9 cellular contexts compared by ENCODE assay signal in genomic region chr21:42561742-42562141, GRCh38. TPM values are rescaled to one million over a fixed set of nuclear protein-coding genes. Genes with fewer than 3 reads are reported as not detected.
DNase-seq lines count a peak whose midpoint lies in the region; ATAC-seq and TF ChIP-seq lines count a peak whose summit lies in the region.
"Had no signal": no experiment of that assay in that cellular context is flagged by ENCODE, and none has a peak within 500 bp of the region (broad histone marks: within the 10 kb centered on the region; RNA-seq: fewer than 3 reads in every experiment).

No MANE protein-coding gene starts in this region.

- H3K4me1 Mint-ChIP-seq in WTC11: no peaks in the 10 kb centered on the region
- H3K4me1 Mint-ChIP-seq in stimulated activated memory B cell treated with anti-CD40 and anti-IgM and Interleukin-4, amounts not matched to agents 10 μg/mL and 1 μg/mL and 100 μg/mL, for 72 hours: peaks cover 43% of the 10 kb centered on the region

- no peak overlapping the region for H3K27ac Mint-ChIP-seq in WTC11
- peak overlapping the region; percentile 57 for H3K27ac Mint-ChIP-seq in stimulated activated memory B cell treated with anti-CD40 and anti-IgM and Interleukin-4, amounts not matched to agents 10 μg/mL and 1 μg/mL and 100 μg/mL, for 72 hours

- CTCF ChIA-PET in WTC11 (lab: Charles Lee): interaction anchor here (1.0 kb wide), 1 partner anchor 31 kb away, joined by 3 read pairs; no protein-coding TSS in a partner anchor

- peaks cover 26% of the 10 kb centered on the region for H3K36me3 Mint-ChIP-seq in WTC11
- peaks cover 55% of the 10 kb centered on the region for H3K36me3 Mint-ChIP-seq in stimulated activated memory B cell treated with anti-CD40 and anti-IgM and Interleukin-4, amounts not matched to agents 10 μg/mL and 1 μg/mL and 100 μg/mL, for 72 hours

- H3K27me3 Mint-ChIP-seq in WTC11 (ENCODE audit: low read depth): no peaks in the 10 kb centered on the region
- H3K27me3 Mint-ChIP-seq in stimulated activated memory B cell treated with anti-CD40 and anti-IgM and Interleukin-4, amounts not matched to agents 10 μg/mL and 1 μg/mL and 100 μg/mL, for 72 hours: no peaks in the 10 kb centered on the region

- H3K4me3 Mint-ChIP-seq in WTC11: no peak overlapping the region
- no peak overlapping the region for H3K4me3 Mint-ChIP-seq in stimulated activated memory B cell treated with anti-CD40 and anti-IgM and Interleukin-4, amounts not matched to agents 10 μg/mL and 1 μg/mL and 100 μg/mL, for 72 hours

- ATAC-seq in HG03460 (IDR thresholded peaks at IDR 0.05; ENCODE audit: unreplicated experiment): peak; percentile 65
- ATAC-seq in WTC11: peak; percentile 70
- peak; percentile 88 for ATAC-seq in stimulated activated memory B cell treated with anti-CD40 and anti-IgM and Interleukin-4, amounts not matched to agents 10 μg/mL and 1 μg/mL and 100 μg/mL, for 72 hours
- no peak for ATAC-seq in GM19328 (IDR thresholded peaks at IDR 0.05; ENCODE audit: unreplicated experiment)
- ATAC-seq in HG02610 (IDR thresholded peaks at IDR 0.05; ENCODE audit: unreplicated experiment): no peak
- ATAC-seq: A549 had no signal

- POLR2A ChIA-PET in WTC11 (lab: Charles Lee): no interaction called here

- H3K9me3 Mint-ChIP-seq in WTC11: no peaks in the 10 kb centered on the region
- H3K9me3 Mint-ChIP-seq in stimulated activated memory B cell treated with anti-CD40 and anti-IgM and Interleukin-4, amounts not matched to agents 10 μg/mL and 1 μg/mL and 100 μg/mL, for 72 hours: no peaks in the 10 kb centered on the region

- DNase-seq in NCI-H2171 treated with DMSO at 0.1 percent for 48 hours (lab: John Stamatoyannopoulos, UW) (peak; percentile 28), NCI-H2171 (lab: John Stamatoyannopoulos, UW) (no peak), WTC11 (ENCODE audit: low spot score) (peak; percentile 16), OCI-M2 (lab: John Stamatoyannopoulos, UW; ENCODE audit: unreplicated experiment) (no peak)

- no peak for TF ChIP-seq CTCF in WTC11 (IDR thresholded peaks at IDR 0.05)

TF ChIP-seq in WTC11, 78 proteins besides CTCF, POLR2A, EP300 and RAD21 (continues in another document):
- TF ChIP-seq ZBTB21 (CRISPR knock-in tag; IDR thresholded peaks at IDR 0.05; ENCODE audit: borderline replicate concordance): no peak
- TF ChIP-seq, protein P1, sequence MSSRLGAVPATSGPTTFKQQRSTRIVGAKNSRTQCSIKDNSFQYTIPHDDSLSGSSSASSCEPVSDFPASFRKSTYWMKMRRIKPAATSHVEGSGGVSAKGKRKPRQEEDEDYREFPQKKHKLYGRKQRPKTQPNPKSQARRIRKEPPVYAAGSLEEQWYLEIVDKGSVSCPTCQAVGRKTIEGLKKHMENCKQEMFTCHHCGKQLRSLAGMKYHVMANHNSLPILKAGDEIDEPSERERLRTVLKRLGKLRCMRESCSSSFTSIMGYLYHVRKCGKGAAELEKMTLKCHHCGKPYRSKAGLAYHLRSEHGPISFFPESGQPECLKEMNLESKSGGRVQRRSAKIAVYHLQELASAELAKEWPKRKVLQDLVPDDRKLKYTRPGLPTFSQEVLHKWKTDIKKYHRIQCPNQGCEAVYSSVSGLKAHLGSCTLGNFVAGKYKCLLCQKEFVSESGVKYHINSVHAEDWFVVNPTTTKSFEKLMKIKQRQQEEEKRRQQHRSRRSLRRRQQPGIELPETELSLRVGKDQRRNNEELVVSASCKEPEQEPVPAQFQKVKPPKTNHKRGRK (CRISPR knock-in tag; IDR thresholded peaks at IDR 0.05; ENCODE audit: borderline replicate concordance): no peak
- TF ChIP-seq, protein P2, sequence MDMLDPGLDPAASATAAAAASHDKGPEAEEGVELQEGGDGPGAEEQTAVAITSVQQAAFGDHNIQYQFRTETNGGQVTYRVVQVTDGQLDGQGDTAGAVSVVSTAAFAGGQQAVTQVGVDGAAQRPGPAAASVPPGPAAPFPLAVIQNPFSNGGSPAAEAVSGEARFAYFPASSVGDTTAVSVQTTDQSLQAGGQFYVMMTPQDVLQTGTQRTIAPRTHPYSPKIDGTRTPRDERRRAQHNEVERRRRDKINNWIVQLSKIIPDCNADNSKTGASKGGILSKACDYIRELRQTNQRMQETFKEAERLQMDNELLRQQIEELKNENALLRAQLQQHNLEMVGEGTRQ (CRISPR knock-in tag; IDR thresholded peaks at IDR 0.05): no peak
- TF ChIP-seq, protein P3, sequence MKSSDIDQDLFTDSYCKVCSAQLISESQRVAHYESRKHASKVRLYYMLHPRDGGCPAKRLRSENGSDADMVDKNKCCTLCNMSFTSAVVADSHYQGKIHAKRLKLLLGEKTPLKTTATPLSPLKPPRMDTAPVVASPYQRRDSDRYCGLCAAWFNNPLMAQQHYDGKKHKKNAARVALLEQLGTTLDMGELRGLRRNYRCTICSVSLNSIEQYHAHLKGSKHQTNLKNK (CRISPR knock-in tag; IDR thresholded peaks at IDR 0.05): no peak
- TF ChIP-seq ARID4B (CRISPR knock-in tag; IDR thresholded peaks at IDR 0.05; ENCODE audit: borderline replicate concordance): no peak
- no peak for TF ChIP-seq FOXJ3 (CRISPR knock-in tag; IDR thresholded peaks at IDR 0.05; ENCODE audit: borderline replicate concordance)
- TF ChIP-seq, protein P4, sequence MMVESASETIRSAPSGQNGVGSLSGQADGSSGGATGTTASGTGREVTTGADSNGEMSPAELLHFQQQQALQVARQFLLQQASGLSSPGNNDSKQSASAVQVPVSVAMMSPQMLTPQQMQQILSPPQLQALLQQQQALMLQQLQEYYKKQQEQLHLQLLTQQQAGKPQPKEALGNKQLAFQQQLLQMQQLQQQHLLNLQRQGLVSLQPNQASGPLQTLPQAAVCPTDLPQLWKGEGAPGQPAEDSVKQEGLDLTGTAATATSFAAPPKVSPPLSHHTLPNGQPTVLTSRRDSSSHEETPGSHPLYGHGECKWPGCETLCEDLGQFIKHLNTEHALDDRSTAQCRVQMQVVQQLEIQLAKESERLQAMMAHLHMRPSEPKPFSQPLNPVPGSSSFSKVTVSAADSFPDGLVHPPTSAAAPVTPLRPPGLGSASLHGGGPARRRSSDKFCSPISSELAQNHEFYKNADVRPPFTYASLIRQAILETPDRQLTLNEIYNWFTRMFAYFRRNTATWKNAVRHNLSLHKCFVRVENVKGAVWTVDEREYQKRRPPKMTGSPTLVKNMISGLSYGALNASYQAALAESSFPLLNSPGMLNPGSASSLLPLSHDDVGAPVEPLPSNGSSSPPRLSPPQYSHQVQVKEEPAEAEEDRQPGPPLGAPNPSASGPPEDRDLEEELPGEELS (CRISPR knock-in tag; IDR thresholded peaks at IDR 0.05): no peak
- TF ChIP-seq ETV6 (CRISPR knock-in tag; IDR thresholded peaks at IDR 0.05): no peak
- no peak for TF ChIP-seq ZNF138 (CRISPR knock-in tag; conservative IDR thresholded peaks at IDR 0.05)
- TF ChIP-seq NFYB (CRISPR knock-in tag; conservative IDR thresholded peaks at IDR 0.05; ENCODE audit: low read depth): no peak
- no peak for TF ChIP-seq SMAD3 (CRISPR knock-in tag; IDR thresholded peaks at IDR 0.05; ENCODE audit: borderline replicate concordance)
- TF ChIP-seq SMAD4 (CRISPR knock-in tag; IDR thresholded peaks at IDR 0.05): no peak
- TF ChIP-seq, protein P5, sequence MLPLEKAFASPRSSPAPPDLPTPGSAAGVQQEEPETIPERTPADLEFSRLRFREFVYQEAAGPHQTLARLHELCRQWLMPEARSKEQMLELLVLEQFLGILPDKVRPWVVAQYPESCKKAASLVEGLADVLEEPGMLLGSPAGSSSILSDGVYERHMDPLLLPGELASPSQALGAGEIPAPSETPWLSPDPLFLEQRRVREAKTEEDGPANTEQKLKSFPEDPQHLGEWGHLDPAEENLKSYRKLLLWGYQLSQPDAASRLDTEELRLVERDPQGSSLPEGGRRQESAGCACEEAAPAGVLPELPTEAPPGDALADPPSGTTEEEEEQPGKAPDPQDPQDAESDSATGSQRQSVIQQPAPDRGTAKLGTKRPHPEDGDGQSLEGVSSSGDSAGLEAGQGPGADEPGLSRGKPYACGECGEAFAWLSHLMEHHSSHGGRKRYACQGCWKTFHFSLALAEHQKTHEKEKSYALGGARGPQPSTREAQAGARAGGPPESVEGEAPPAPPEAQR (CRISPR knock-in tag; IDR thresholded peaks at IDR 0.05): no peak
- no peak for TF ChIP-seq HMGA2 (CRISPR knock-in tag; IDR thresholded peaks at IDR 0.05)

RNA-seq across cellular contexts. Expression of gene SLC37A1, which starts 48.1 kb away (rescaled TPM):
- total RNA-seq in WTC11 (2021): 22.7 to 26.3 TPM (median 25.8 TPM) in 3 replicates

Comparison
In these comparisons a context has a peak if more than half of its experiments do, and no peak if none do; other contexts are left out.
1. DNase-seq: peak in NCI-H2171 treated with DMSO at 0.1 percent for 48 hours (single experiment) and WTC11 (single experiment); none in NCI-H2171 (single experiment) and OCI-M2 (single experiment).
2. ATAC-seq: peak in HG03460 (single experiment), WTC11 (single experiment) and stimulated activated memory B cell treated with anti-CD40 and anti-IgM and Interleukin-4, amounts not matched to agents 10 μg/mL and 1 μg/mL and 100 μg/mL, for 72 hours (single experiment); none in GM19328 (single experiment) and HG02610 (single experiment).